Comparison of ENCODE assay signal across 8 cellular contexts in genomic region chr1:101288491-101288944, GRCh38. TPM values are rescaled to one million over a fixed set of nuclear protein-coding genes. Genes with fewer than 3 reads are reported as not detected.
A peak's percentile ranks its signal among the peaks of the same experiment; 100 is the strongest.
DNase-seq lines count a peak whose midpoint lies in the region; ATAC-seq and TF ChIP-seq lines count a peak whose summit lies in the region.

No MANE protein-coding gene starts in this region.

- TF ChIP-seq CTCF in Caco-2 (IDR thresholded peaks at IDR 0.05; ENCODE audit: insufficient read depth in 1 of 2, low read depth in 1 of 2, low read length in 1 of 2, severe bottlenecking in 1 of 2, unreplicated experiment in 1 of 2) (peak; percentile 64 to 71), foreskin fibroblast (IDR thresholded peaks at IDR 0.05; ENCODE audit: low read depth, low read length) (peak; percentile 89), osteoblast (IDR thresholded peaks at IDR 0.05; ENCODE audit: extremely low read depth, low read depth, low read length) (peak; percentile 98)

- BruUV-seq in Caco-2 (replicated peaks; lab: Mats Ljungman, UMichigan): no TSS peak

- no peaks in the 10 kb centered on the region for H3K4me1 Mint-ChIP-seq in Caco-2 (ENCODE audit: low read depth, unreplicated experiment)

- H3K4me3 Mint-ChIP-seq in Caco-2 (ENCODE audit: unreplicated experiment): no peak overlapping the region

- no peaks in the 10 kb centered on the region for H4K20me1 ChIP-seq in osteoblast (ENCODE audit: insufficient read depth, low read length)

- peak; percentile 83 for TF ChIP-seq RAD21 in Ishikawa (IDR thresholded peaks at IDR 0.05; ENCODE audit: low read depth)

- intact Hi-C loops in Caco-2 (cut with micrococcal nuclease; ENCODE audit: unreplicated experiment) (loop anchor here (1.0 to 2.0 kb wide), 4 partner anchors 49 to 367 kb away; no protein-coding TSS in a partner anchor), aorta (cut with DNase I) (loop anchor here (1.0 to 10.0 kb wide), 4 partner anchors 54 to 368 kb away; partner anchors contain the start of genes DPH5 (in 1 of the 2) and S1PR1 (in 1 of the 2))

- POLR2A ChIA-PET in Caco-2 (lab: Charles Lee): no interaction called here

- no peaks in the 10 kb centered on the region for H3K9me3 Mint-ChIP-seq in Caco-2 (ENCODE audit: unreplicated experiment)

- H3K36me3 ChIP-seq in Caco-2 (ENCODE audit: control insufficient read depth, insufficient read depth, low read length) (no peaks in the 10 kb centered on the region), osteoblast (ENCODE audit: insufficient read depth, low read length) (no peaks in the 10 kb centered on the region), aorta (ENCODE audit: control insufficient read depth in 1 of 2, insufficient read depth in 2 of 2, low read length in 1 of 2) (no peaks in the 10 kb centered on the region)

- peak overlapping the region; percentile 63 for H3K4me2 ChIP-seq in osteoblast (ENCODE audit: insufficient read depth, low read length)

- CTCF ChIA-PET in Caco-2 (lab: Charles Lee): interaction anchor here (0.6 to 1.1 kb wide), 3 partner anchors 50 to 200 kb away, joined by 3 to 11 read pairs (median 4); no protein-coding TSS in a partner anchor

- no peaks in the 10 kb centered on the region for H3K27me3 ChIP-seq in Caco-2 (replicated peaks; ENCODE audit: control insufficient read depth, insufficient read depth, low read length)
- no peaks in the 10 kb centered on the region for H3K27me3 ChIP-seq in osteoblast (ENCODE audit: insufficient read depth, low read length)
- no peaks in the 10 kb centered on the region for H3K27me3 ChIP-seq in aorta (ENCODE audit: control insufficient read depth in 1 of 2, insufficient read depth in 2 of 2, low read length in 1 of 2)

- no peak overlapping the region for H3K27ac Mint-ChIP-seq in Caco-2 (ENCODE audit: unreplicated experiment)

- H3K4me1 ChIP-seq in Caco-2: no peaks in the 10 kb centered on the region
- H3K4me1 ChIP-seq in osteoblast (ENCODE audit: insufficient read depth, low read length): peaks cover 35% of the 10 kb centered on the region
- H3K4me1 ChIP-seq in aorta (ENCODE audit: control insufficient read depth in 1 of 2, insufficient read depth in 2 of 2, low read length in 2 of 2): no peaks in the 10 kb centered on the region

- ATAC-seq in GM19455 (IDR thresholded peaks at IDR 0.05; ENCODE audit: unreplicated experiment) (peak; percentile 50), aorta (ENCODE audit: low FRiP score) (peak; percentile 90)

- peak; percentile 48 to 61 for DNase-seq in Caco-2
- peak; percentile 84 for DNase-seq in RPMI7951 (ENCODE audit: low read depth)
- peak; percentile 48 for DNase-seq in activated effector memory CD4-positive, alpha-beta T cell treated with Interleukin-2 at 50 U/mL for 16 hours
- peak; percentile 82 to 94 for DNase-seq in foreskin fibroblast
- DNase-seq in osteoblast (ENCODE audit: insufficient read length, low spot score, missing footprints): no peak
- peak in 1 of 2 donors; percentile 71 for DNase-seq in aorta

- H2AFZ ChIP-seq in osteoblast (ENCODE audit: low read length): no peak overlapping the region

- H3K27ac ChIP-seq in osteoblast (ENCODE audit: low read depth, low read length) (no peak overlapping the region), aorta (ENCODE audit: low read depth in 1 of 2, low read length in 2 of 2) (no peak overlapping the region)

- TF ChIP-seq EP300 in Ishikawa (IDR thresholded peaks at IDR 0.05; ENCODE audit: borderline replicate concordance): no peak

- no peaks in the 10 kb centered on the region for H3K36me3 Mint-ChIP-seq in Caco-2 (ENCODE audit: insufficient read depth, unreplicated experiment)

- H3K27me3 Mint-ChIP-seq in Caco-2 (ENCODE audit: insufficient read depth, unreplicated experiment): peaks cover 6% of the 10 kb centered on the region

- WGBS in aorta, 2 donors: 10 to 11% methylated on average over 4 of the region's 4 CpGs

- H3K9me3 ChIP-seq in Caco-2: no peaks in the 10 kb centered on the region
- H3K9me3 ChIP-seq in osteoblast (ENCODE audit: low read depth, low read length): no peaks in the 10 kb centered on the region
- no peaks in the 10 kb centered on the region for H3K9me3 ChIP-seq in aorta (ENCODE audit: control insufficient read depth, low read length)

- no peaks in the 10 kb centered on the region for H3K79me2 ChIP-seq in osteoblast (ENCODE audit: insufficient read depth, low read length)

- no peak overlapping the region for H3K4me3 ChIP-seq in Caco-2 (ENCODE audit: low read depth, low read length)
- H3K4me3 ChIP-seq in foreskin fibroblast (ENCODE audit: low read depth in 1 of 2, low read length in 2 of 2): peak overlapping the region in 1 of 2 donors; percentile 43
- H3K4me3 ChIP-seq in osteoblast (ENCODE audit: insufficient read depth, low read length): no peak overlapping the region
- no peak overlapping the region for H3K4me3 ChIP-seq in aorta (ENCODE audit: low read length in 2 of 2)

TF ChIP-seq in Ishikawa, 13 proteins besides CTCF, POLR2A, EP300 and RAD21:
- TF ChIP-seq EGR1 (IDR thresholded peaks at IDR 0.05): no peak
- TF ChIP-seq YY1 (IDR thresholded peaks at IDR 0.05; ENCODE audit: low read depth): no peak
- no peak for TF ChIP-seq MAX (IDR thresholded peaks at IDR 0.05)
- TF ChIP-seq CREB1 (IDR thresholded peaks at IDR 0.05; ENCODE audit: low read depth): no peak
- TF ChIP-seq TAF1 (IDR thresholded peaks at IDR 0.05; ENCODE audit: low read depth): no peak
- no peak for TF ChIP-seq REST (IDR thresholded peaks at IDR 0.05; ENCODE audit: low read depth)
- TF ChIP-seq TCF12 (IDR thresholded peaks at IDR 0.05; ENCODE audit: low read depth): no peak
- no peak for TF ChIP-seq CEBPB (IDR thresholded peaks at IDR 0.05)
- no peak for TF ChIP-seq TEAD4 (IDR thresholded peaks at IDR 0.05)
- TF ChIP-seq USF1 (IDR thresholded peaks at IDR 0.05): no peak
- no peak for TF ChIP-seq ZBTB7A (IDR thresholded peaks at IDR 0.05; ENCODE audit: low read depth)
- TF ChIP-seq FOXM1 (IDR thresholded peaks at IDR 0.05; ENCODE audit: borderline replicate concordance, low read depth): no peak
- TF ChIP-seq NFIC (IDR thresholded peaks at IDR 0.05): no peak
TF ChIP-seq in Ishikawa: peak in this region for 0.

RNA-seq across cellular contexts. Expression of gene S1PR1, which starts 51.7 kb away (rescaled TPM):
- total RNA-seq in Caco-2 (2022) (not detected in 2 replicates), osteoblast (25.7 and 27.1 TPM in 2 replicates), aorta (10 to 100 TPM; 51.3 to 71.0 TPM)
- 0.39 and 0.84 TPM in 2 replicates for total RNA-seq in RPMI7951 (2014; rRNA removed; shearing (Covaris generic))
- 1 to 10 TPM; 3.1 to 9.1 TPM for polyA plus RNA-seq in aorta

Comparison
In these comparisons a context has a peak if more than half of its experiments do, and no peak if none do; other contexts are left out.
1. RNA of gene S1PR1, which starts 51.7 kb away (total RNA-seq): 51.3 to 71.0 TPM in aorta and 25.7 to 27.1 TPM in osteoblast; 0.39 to 0.84 TPM in RPMI7951 and not detected in Caco-2; every median in the first group is over 10 times any median in the second.
2. Peak in every context shown above with its lines, with median percentiles within 50 percentile points of each other: CTCF ChIP-seq.